In the genomic region with DNA sequence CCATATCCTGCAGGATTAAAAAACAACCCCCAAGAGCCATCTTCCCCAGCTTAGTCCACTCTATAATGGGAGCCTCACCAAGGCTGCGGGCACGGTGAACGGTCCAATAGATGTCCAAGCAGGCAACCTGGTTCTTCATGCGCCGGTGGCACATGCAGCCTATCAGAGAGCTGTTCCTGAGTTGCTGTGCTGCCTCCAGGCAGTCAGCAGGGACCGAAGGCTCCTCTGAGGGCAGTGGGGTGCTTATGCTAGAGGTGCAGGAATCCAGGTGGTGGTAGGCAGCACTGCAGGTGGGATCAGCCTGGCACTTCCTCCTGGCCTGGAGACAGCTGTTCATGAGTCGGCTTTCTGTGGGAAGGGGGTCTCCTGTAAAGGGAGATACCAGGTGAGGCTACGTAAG, we compare ENCODE assay signal across 30 cellular contexts. TPM values are rescaled to one million over a fixed set of nuclear protein-coding genes. Genes with fewer than 3 reads are reported as not detected.
"Had no signal": no experiment of that assay in that cellular context is flagged by ENCODE, and none has a peak within 500 bp of the region (broad histone marks: within the 10 kb centered on the region; RNA-seq: fewer than 3 reads in every experiment).

No MANE protein-coding gene starts in this region.

- DNase-seq: activated CD4-positive, alpha-beta memory T cell treated with anti-CD3 and anti-CD28 coated beads, Interleukin-2, amount 10 ng/mL, durations not matched to agents 7 days and 5 days; activated CD4-positive, alpha-beta T cell treated with anti-CD3 and anti-CD28 coated beads for 1 hour; activated CD4-positive, alpha-beta T cell treated with anti-CD3 and anti-CD28 coated beads for 48 hours; activated CD4-positive, CD25-positive, alpha-beta regulatory T cell; activated CD8-positive, alpha-beta memory T cell treated with anti-CD3 and anti-CD28 coated beads for 24 hours; activated CD8-positive, alpha-beta memory T cell treated with anti-CD3 and anti-CD28 coated beads, Interleukin-2, amount 10 ng/mL, durations not matched to agents 7 days and 5 days; activated effector memory CD4-positive, alpha-beta T cell treated with anti-CD3 and anti-CD28 coated beads, Interleukin-2, amount 50 U/mL, for 16 hours; activated naive CD4-positive, alpha-beta T cell; activated naive CD4-positive, alpha-beta T cell treated with anti-CD3 and anti-CD28 coated beads, Interleukin-2, amount 50 U/mL, for 16 hours; activated naive CD8-positive, alpha-beta T cell treated with anti-CD3 and anti-CD28 coated beads for 36 hours; activated T-cell treated with anti-CD3 and anti-CD28 coated beads, Interleukin-2, amount 50 U/mL, for 1 hour; amniotic stem cell; aorta; NCI-H1092 treated with DMSO at 0.1 percent for 48 hours; NCI-H1417; NCI-H146; NCI-H187; NCI-H2029 treated with DMSO at 0.1 percent for 48 hours; NCI-H226; NCI-H524 treated with DMSO at 0.1 percent for 48 hours; PC-9; Right ventricle myocardium superior; SW 1271; T-helper 1 cell; T-helper 2 cell; T-helper 9 cell had no signal

- H3K4me1 Mint-ChIP-seq: activated CD4-positive, alpha-beta memory T cell treated with anti-CD3 and anti-CD28 coated beads, Interleukin-2, amount 10 ng/mL, durations not matched to agents 7 days and 5 days; activated CD8-positive, alpha-beta memory T cell treated with anti-CD3 and anti-CD28 coated beads, Interleukin-2, amount 10 ng/mL, durations not matched to agents 7 days and 5 days; activated naive CD8-positive, alpha-beta T cell treated with anti-CD3 and anti-CD28 coated beads for 36 hours; activated T-helper 17 cell treated with anti-CD3 and anti-CD28 coated beads, Interleukin-2, amount 50 U/mL, for 72 hours had no signal

- H3K27ac ChIP-seq: PC-9, VCaP had no signal

- H3K4me3 Mint-ChIP-seq: activated CD4-positive, alpha-beta memory T cell treated with anti-CD3 and anti-CD28 coated beads, Interleukin-2, amount 10 ng/mL, durations not matched to agents 7 days and 5 days; activated CD8-positive, alpha-beta memory T cell treated with anti-CD3 and anti-CD28 coated beads, Interleukin-2, amount 10 ng/mL, durations not matched to agents 7 days and 5 days; activated naive CD8-positive, alpha-beta T cell treated with anti-CD3 and anti-CD28 coated beads for 36 hours; activated T-cell treated with anti-CD3 and anti-CD28 coated beads, Interleukin-2, amount 50 U/mL, for 72 hours; activated T-helper 17 cell treated with anti-CD3 and anti-CD28 coated beads, Interleukin-2, amount 50 U/mL, for 72 hours had no signal

- H3K4me2 ChIP-seq: PC-9 had no signal

- H2AFZ ChIP-seq: PC-9 had no signal

- H3K27ac Mint-ChIP-seq: activated CD4-positive, alpha-beta memory T cell treated with anti-CD3 and anti-CD28 coated beads, Interleukin-2, amount 10 ng/mL, durations not matched to agents 7 days and 5 days; activated CD8-positive, alpha-beta memory T cell treated with anti-CD3 and anti-CD28 coated beads, Interleukin-2, amount 10 ng/mL, durations not matched to agents 7 days and 5 days; activated naive CD8-positive, alpha-beta T cell treated with anti-CD3 and anti-CD28 coated beads for 36 hours; activated T-cell treated with anti-CD3 and anti-CD28 coated beads, Interleukin-2, amount 50 U/mL, for 72 hours; activated T-helper 17 cell treated with anti-CD3 and anti-CD28 coated beads, Interleukin-2, amount 50 U/mL, for 72 hours had no signal

- ATAC-seq: activated CD8-positive, alpha-beta memory T cell treated with anti-CD3 and anti-CD28 coated beads, Interleukin-2, amount 10 ng/mL, durations not matched to agents 7 days and 5 days had no signal

- H3K4me3 ChIP-seq: PC-9 had no signal

- H3K36me3 Mint-ChIP-seq: activated CD8-positive, alpha-beta memory T cell treated with anti-CD3 and anti-CD28 coated beads, Interleukin-2, amount 10 ng/mL, durations not matched to agents 7 days and 5 days; activated naive CD8-positive, alpha-beta T cell treated with anti-CD3 and anti-CD28 coated beads for 36 hours had no signal

- H3K9me3 Mint-ChIP-seq: activated CD4-positive, alpha-beta memory T cell treated with anti-CD3 and anti-CD28 coated beads, Interleukin-2, amount 10 ng/mL, durations not matched to agents 7 days and 5 days; activated naive CD8-positive, alpha-beta T cell treated with anti-CD3 and anti-CD28 coated beads for 36 hours; activated T-cell treated with anti-CD3 and anti-CD28 coated beads, Interleukin-2, amount 50 U/mL, for 72 hours; activated T-helper 17 cell treated with anti-CD3 and anti-CD28 coated beads, Interleukin-2, amount 50 U/mL, for 72 hours had no signal

RNA-seq across cellular contexts. Expression of a gene that starts 10.2 kb away (rescaled TPM):
- total RNA-seq: activated CD4-positive, alpha-beta memory T cell treated with anti-CD3 and anti-CD28 coated beads, Interleukin-2, amount 10 ng/mL, durations not matched to agents 7 days and 5 days; activated T-helper 17 cell treated with anti-CD3 and anti-CD28 coated beads, Interleukin-2, amount 50 U/mL, for 72 hours; M059J had no signal
- polyA plus RNA-seq: aorta had no signal
